8 cellular contexts compared by ENCODE assay signal in the genomic region with DNA sequence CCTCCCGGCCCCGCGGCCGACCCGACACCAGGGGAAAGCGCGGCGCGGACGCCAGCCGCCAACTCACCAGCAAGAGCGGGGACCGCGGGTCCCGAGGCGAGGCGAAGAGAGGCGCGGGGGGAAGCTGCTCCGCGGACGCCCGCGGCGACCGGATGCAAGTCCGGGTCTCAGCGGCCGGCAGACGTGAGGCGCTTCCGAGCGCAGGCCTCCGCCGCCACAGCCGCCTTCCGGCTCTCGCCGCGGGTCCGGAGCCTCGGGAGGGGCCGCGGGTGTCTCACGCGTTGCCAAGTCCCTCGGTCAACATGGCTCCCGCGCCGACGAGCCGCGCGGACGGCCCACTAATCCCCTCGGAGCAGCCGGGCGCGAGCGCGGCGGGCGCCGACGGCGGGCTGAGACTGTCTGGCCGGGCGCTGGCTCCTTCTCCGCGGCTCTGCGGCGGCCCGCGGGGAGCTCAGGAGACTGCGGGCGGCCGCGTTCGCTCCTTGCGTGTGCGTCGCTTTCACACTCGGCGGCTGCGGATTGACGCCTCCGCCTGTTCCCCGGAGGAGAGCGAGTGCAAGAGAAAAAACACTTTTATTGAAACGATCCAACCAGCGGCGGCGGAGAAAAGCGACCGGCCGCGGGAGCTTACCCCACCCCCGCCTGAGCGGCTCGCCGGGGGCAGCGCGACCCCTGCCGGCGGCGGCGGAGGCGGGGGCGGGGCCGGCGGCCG. TPM values are rescaled to one million over a fixed set of nuclear protein-coding genes. Genes with fewer than 3 reads are reported as not detected.
DNase-seq lines count a peak whose midpoint lies in the region; ATAC-seq and TF ChIP-seq lines count a peak whose summit lies in the region.

TSS of gene CDK17 (minus strand) at position 521 of the 712 bp plus-strand sequence. CDS start 65,603 bp downstream, outside the sequence.

- H3K27me3 Mint-ChIP-seq in glutamatergic neuron (ENCODE audit: unreplicated experiment): peaks cover 2% of the 10 kb centered on the region

- peak; percentile 82 for TF ChIP-seq POLR2A in ovary (IDR thresholded peaks at IDR 0.05)

- intact Hi-C loops in ovary (cut with DNase I): loop anchor here in 3 of 4 donors (5.0 to 10.0 kb wide), 3 partner anchors 168 to 185 kb away; no protein-coding TSS in a partner anchor

- H3K4me1 Mint-ChIP-seq in glutamatergic neuron (ENCODE audit: low read depth, unreplicated experiment): peaks cover 27% of the 10 kb centered on the region

- no peak for TF ChIP-seq EP300 in ovary (IDR thresholded peaks at IDR 0.05)

- H3K9me3 ChIP-seq in ovary (no peaks in the 10 kb centered on the region), thymus (ENCODE audit: control insufficient read depth) (no peaks in the 10 kb centered on the region)

- H3K4me1 ChIP-seq in ovary (ENCODE audit: insufficient read depth): no peaks in the 10 kb centered on the region
- peaks cover 9% of the 10 kb centered on the region for H3K4me1 ChIP-seq in thymus (ENCODE audit: control insufficient read depth, insufficient read depth, low read length)

- peak; percentile 47 for ATAC-seq in HG02571 (IDR thresholded peaks at IDR 0.05; ENCODE audit: unreplicated experiment)
- ATAC-seq in activated naive CD4-positive, alpha-beta T cell treated with anti-CD3 and anti-CD28 coated beads, Interleukin-2, amount 50 U/mL, for 72 hours: peak; percentile 66 to 74

- H3K27ac Mint-ChIP-seq in activated naive CD4-positive, alpha-beta T cell treated with anti-CD3 and anti-CD28 coated beads, Interleukin-2, amount 50 U/mL, for 72 hours: peak within 1 kb of the TSS; percentile 91 to 97
- peak within 1 kb of the TSS; percentile 97 for H3K27ac Mint-ChIP-seq in glutamatergic neuron (ENCODE audit: unreplicated experiment)

- H3K27ac ChIP-seq in ovary (peak within 1 kb of the TSS; percentile 96), thymus (ENCODE audit: low read depth) (peak within 1 kb of the TSS; percentile 99)

- no peaks in the 10 kb centered on the region for H3K9me3 Mint-ChIP-seq in activated naive CD4-positive, alpha-beta T cell treated with anti-CD3 and anti-CD28 coated beads, Interleukin-2, amount 50 U/mL, for 72 hours
- peaks cover 12% of the 10 kb centered on the region for H3K9me3 Mint-ChIP-seq in glutamatergic neuron (ENCODE audit: unreplicated experiment)

- H3K4me3 ChIP-seq in ovary: peak within 1 kb of the TSS; percentile 94
- H3K4me3 ChIP-seq in thymus (ENCODE audit: low read length): peak within 1 kb of the TSS; percentile 93

- H3K36me3 Mint-ChIP-seq in activated naive CD4-positive, alpha-beta T cell treated with anti-CD3 and anti-CD28 coated beads, Interleukin-2, amount 50 U/mL, for 72 hours: peaks cover 7 to 11% of the 10 kb centered on the region in 2 donors
- H3K36me3 Mint-ChIP-seq in glutamatergic neuron (ENCODE audit: unreplicated experiment): peaks cover 4% of the 10 kb centered on the region

- peak; percentile 54 for TF ChIP-seq CTCF in GM10266 (IDR thresholded peaks at IDR 0.05; ENCODE audit: control insufficient read depth, insufficient read depth, low read depth, missing control alignments)
- TF ChIP-seq CTCF in glutamatergic neuron (IDR thresholded peaks at IDR 0.05; ENCODE audit: partially characterized antibody, unreplicated experiment): no peak
- TF ChIP-seq CTCF in ovary (IDR thresholded peaks at IDR 0.05): peak in 2 of 3 donors; percentile 59 to 62

- H3K4me3 Mint-ChIP-seq in glutamatergic neuron (ENCODE audit: unreplicated experiment): peak within 1 kb of the TSS; percentile 98

- WGBS in ovary, 3 donors: 0% methylated on average over 46 to 112 of the region's 112 CpGs
- under 1% methylated on average over 112 of the region's 112 CpGs for WGBS in thymus

- DNase-seq in GM10266 (ENCODE audit: extremely low spot score): peak; percentile 91
- peak; percentile 12 for DNase-seq in NCI-H1048 (lab: John Stamatoyannopoulos, UW)
- DNase-seq in SKM-1 (lab: John Stamatoyannopoulos, UW; ENCODE audit: unreplicated experiment): peak; percentile 14
- peak; percentile 88 to 89 for DNase-seq in activated naive CD4-positive, alpha-beta T cell treated with anti-CD3 and anti-CD28 coated beads, Interleukin-2, amount 50 U/mL, for 72 hours (ENCODE audit: low spot score in 2 of 2)
- peak; percentile 88 for DNase-seq in glutamatergic neuron
- DNase-seq in ovary: peak; percentile 80 to 89 (median 88)

- H3K27me3 ChIP-seq in ovary (no peaks in the 10 kb centered on the region), thymus (ENCODE audit: control insufficient read depth, insufficient read depth) (no peaks in the 10 kb centered on the region)

- H3K36me3 ChIP-seq in ovary (no peaks in the 10 kb centered on the region), thymus (ENCODE audit: control insufficient read depth, insufficient read depth) (no peaks in the 10 kb centered on the region)

RNA-seq across cellular contexts. Expression of gene CDK17, which starts in this region (rescaled TPM):
- 10 to 100 TPM; 43.5 to 51.0 TPM for total RNA-seq in activated naive CD4-positive, alpha-beta T cell treated with anti-CD3 and anti-CD28 coated beads, Interleukin-2, amount 50 U/mL, for 72 hours
- total RNA-seq in glutamatergic neuron (ENCODE audit: unreplicated experiment): 46.7 TPM
- total RNA-seq in ovary: 10 to 100 TPM; 28.0 to 59.2 (median 31.4) TPM
- polyA plus RNA-seq in ovary: 10 to 100 TPM; 13.8 to 23.0 TPM
- 32.9 TPM for polyA plus RNA-seq in thymus

Comparison
In these comparisons a context has a peak if more than half of its experiments do, and no peak if none do; other contexts are left out.
1. Peak in every context shown above with its lines: DNase-seq, ATAC-seq, H3K4me3 ChIP-seq and H3K27ac ChIP-seq.
2. DNase-seq: peak in every context shown above with its lines; median percentile 91 in GM10266; 88 in activated naive CD4-positive, alpha-beta T cell treated with anti-CD3 and anti-CD28 coated beads, Interleukin-2, amount 50 U/mL, for 72 hours; 88 in glutamatergic neuron; 88 in ovary; 14 in SKM-1; 12 in NCI-H1048.